ENCODE assay signal across 13 cellular contexts in genomic region chr20:17661121-17661744, GRCh38. TPM values are rescaled to one million over a fixed set of nuclear protein-coding genes. Genes with fewer than 3 reads are reported as not detected.
DNase-seq lines count a peak whose midpoint lies in the region; ATAC-seq, FAIRE-seq and TF ChIP-seq lines count a peak whose summit lies in the region.
"Had no signal": no experiment of that assay in that cellular context is flagged by ENCODE, and none has a peak within 500 bp of the region (broad histone marks: within the 10 kb centered on the region; RNA-seq: fewer than 3 reads in every experiment).

No MANE protein-coding gene starts in this region.

- H3K9ac ChIP-seq in OCI-LY1 (ENCODE audit: low read length) = peak overlapping the region; percentile 1; the same call in 1 of the 2 replicates

- H3K9me3 Mint-ChIP-seq in activated T-cell treated with anti-CD3 and anti-CD28 coated beads, Interleukin-2, amount 50 U/mL, for 24 hours = no peaks in the 10 kb centered on the region

- H4K20me1 ChIP-seq in OCI-LY1 (ENCODE audit: insufficient read depth, low read length) = no peaks in the 10 kb centered on the region

- POLR2A ChIA-PET in AG04450 (lab: Yijun Ruan, JAX) = no interaction called here

- 20 to 26% methylated on average over 5 of the region's 5 CpGs for WGBS in pancreas, 2 donors

- peaks cover 23% of the 10 kb centered on the region for H3K36me3 Mint-ChIP-seq in activated T-cell treated with anti-CD3 and anti-CD28 coated beads, Interleukin-2, amount 50 U/mL, for 24 hours (ENCODE audit: low read depth)

- H3K27ac Mint-ChIP-seq in activated T-cell treated with anti-CD3 and anti-CD28 coated beads, Interleukin-2, amount 50 U/mL, for 24 hours = no peak overlapping the region

- H3K4me1 ChIP-seq in OCI-LY1 (ENCODE audit: insufficient read depth, low read length, severe bottlenecking) = peaks cover 51% of the 10 kb centered on the region
- peaks cover 42 to 55% (median 45%) of the 10 kb centered on the region in 3 donors for H3K4me1 ChIP-seq in pancreas

- H3K4me1 Mint-ChIP-seq in activated T-cell treated with anti-CD3 and anti-CD28 coated beads, Interleukin-2, amount 50 U/mL, for 24 hours (ENCODE audit: low read depth) = peaks cover 43% of the 10 kb centered on the region

- H2AFZ ChIP-seq in OCI-LY1 (ENCODE audit: low read length) = no peak overlapping the region

- TF ChIP-seq POLR2A in GM12892 (IDR thresholded peaks at IDR 0.05; ENCODE audit: low read depth, low read length) = no peak

- intact Hi-C loops in Right ventricle myocardium inferior (cut with DNase I) = no loop called here
- intact Hi-C loops in pancreas (cut with DNase I) = no loop called here

- no peaks in the 10 kb centered on the region for H3K27me3 Mint-ChIP-seq in activated T-cell treated with anti-CD3 and anti-CD28 coated beads, Interleukin-2, amount 50 U/mL, for 24 hours

- H3K9me2 ChIP-seq in OCI-LY1 (ENCODE audit: low read depth, low read length) = no peaks in the 10 kb centered on the region

- no peak overlapping the region for H3K4me3 Mint-ChIP-seq in activated T-cell treated with anti-CD3 and anti-CD28 coated beads, Interleukin-2, amount 50 U/mL, for 24 hours

- no peak for TF ChIP-seq CTCF in AG04450 (IDR thresholded peaks at IDR 0.05; ENCODE audit: low read depth, low read length)
- TF ChIP-seq CTCF in OCI-LY1 (IDR thresholded peaks at IDR 0.05; ENCODE audit: low read length) = no peak
- no peak for TF ChIP-seq CTCF in pancreas (IDR thresholded peaks at IDR 0.05)

- H3K4me3 ChIP-seq in AG04450 (ENCODE audit: low read depth, low read length) (no peak overlapping the region), OCI-LY1 (ENCODE audit: low read depth, low read length, poor library complexity, severe bottlenecking) (no peak overlapping the region), pancreas (no peak overlapping the region)
- H3K4me3 ChIP-seq: MG63 had no signal

- no peaks in the 10 kb centered on the region for H3F3A ChIP-seq in OCI-LY1 (ENCODE audit: insufficient read depth, low read length)

- ATAC-seq in Right ventricle myocardium inferior = peak; percentile 20
- peak in 2 of 4 donors; percentile 2 to 4 for ATAC-seq in pancreas
- ATAC-seq in HG02678 (IDR thresholded peaks at IDR 0.05; ENCODE audit: unreplicated experiment) = no peak

- CTCF ChIA-PET in AG04450 (lab: Charles Lee) = no interaction called here

- H3K4me2 ChIP-seq in OCI-LY1 (ENCODE audit: low read length) = peak overlapping the region; percentile 32; the same call in 1 of the 2 replicates

- H3K27ac ChIP-seq in AG04450 (ENCODE audit: low read depth, low read length) = peak overlapping the region; percentile 47
- peak overlapping the region; percentile 79 for H3K27ac ChIP-seq in OCI-LY1 (ENCODE audit: low read depth, low read length, poor library complexity, severe bottlenecking)
- peak overlapping the region in 3 of 4 donors; percentile 45 to 73 (median 64) for H3K27ac ChIP-seq in pancreas

- FAIRE-seq in pancreas (lab: Jason Lieb, UNC) (no peak), GM12892 (lab: Jason Lieb, UNC) (no peak)

- DNase-seq in AG04450 (ENCODE audit: low read depth, low spot score) (no peak), Right ventricle myocardium inferior (ENCODE audit: missing footprints) (no peak), pancreas (peak in 3 of 6 donors; percentile 3 to 41 (median 16)), RPMI8226 (no peak), GM12892 (ENCODE audit: insufficient read length) (no peak)
- no peak for DNase-seq in activated T-cell treated with anti-CD3 and anti-CD28 coated beads, Interleukin-2, amount 50 U/mL, for 24 hours
- DNase-seq: activated CD4-positive, CD25-positive, alpha-beta regulatory T cell; MG63; SHP77 treated with DMSO at 0.1 percent for 48 hours had no signal

- H3K9me3 ChIP-seq in AG04450 (ENCODE audit: control insufficient read depth, insufficient read depth, low read length) (peaks cover 12% of the 10 kb centered on the region), OCI-LY1 (ENCODE audit: low read length) (no peaks in the 10 kb centered on the region), pancreas (no peaks in the 10 kb centered on the region)
- H3K9me3 ChIP-seq: MG63 had no signal

- no peaks in the 10 kb centered on the region for H3K27me3 ChIP-seq in AG04450 (ENCODE audit: control insufficient read depth, insufficient read depth, low read length)
- H3K27me3 ChIP-seq in OCI-LY1 (ENCODE audit: insufficient read depth, low read length) = no peaks in the 10 kb centered on the region
- H3K27me3 ChIP-seq in pancreas = no peaks in the 10 kb centered on the region
- H3K27me3 ChIP-seq: MG63 had no signal

- H3K36me3 ChIP-seq in OCI-LY1 (ENCODE audit: insufficient read depth, low read length) (peaks cover 32% of the 10 kb centered on the region), pancreas (peaks cover 0 to 24% (median 19%) of the 10 kb centered on the region in 3 donors)

- H3K79me2 ChIP-seq in OCI-LY1 (ENCODE audit: insufficient read depth, low read length) = peaks cover 6% of the 10 kb centered on the region

RNA-seq across cellular contexts. Expression of gene RRBP1, which starts 20.8 kb away (rescaled TPM):
- polyA plus RNA-seq in AG04450 (2011; rRNA removed) (151 and 153 TPM in 2 replicates), pancreas (100 to 1,000 TPM; 170 to 269 TPM)
- 115 and 130 TPM in 2 replicates for polyA minus RNA-seq in AG04450 (2011; rRNA and poly(A)+ RNA removed)
- total RNA-seq in Right ventricle myocardium inferior (38.5 TPM), pancreas (100 to 1,000 TPM; 339 to 442 (median 354) TPM)
- 22.3 TPM for polyA plus RNA-seq in GM12892 (2012; ENCODE audit: missing spikeins)

RNA-seq across cellular contexts. Expression of gene BANF2, which starts 38.5 kb away (rescaled TPM):
- polyA plus RNA-seq in AG04450 (2011; rRNA removed) (not detected in 2 replicates), pancreas (1 to 10 TPM in 1 of 2 donors, under 1 TPM in 1; 0.59 to 1.3 TPM)
- not detected in 2 replicates for polyA minus RNA-seq in AG04450 (2011; rRNA and poly(A)+ RNA removed)
- total RNA-seq in Right ventricle myocardium inferior (not detected), pancreas (1 to 10 TPM in 5 of 6 donors, under 1 TPM in 1; 0.88 to 6.4 (median 2.0) TPM)
- not detected for polyA plus RNA-seq in GM12892 (2012; ENCODE audit: missing spikeins)
- total RNA-seq: cerebellum, NCI-H460 had no signal
